1 cellular context compared by ENCODE assay signal in genomic region chr16:58733671-58734458, GRCh38.
TF ChIP-seq lines count a peak whose summit lies in the region.

GOT2 (minus strand) TSS chr16:58734316; CDS start chr16:58734228, 88 bp downstream.

TF ChIP-seq in GM12878, 131 proteins besides CTCF, POLR2A, EP300 and RAD21 (continued from another document and continues in another):
- TF ChIP-seq, protein P1, sequence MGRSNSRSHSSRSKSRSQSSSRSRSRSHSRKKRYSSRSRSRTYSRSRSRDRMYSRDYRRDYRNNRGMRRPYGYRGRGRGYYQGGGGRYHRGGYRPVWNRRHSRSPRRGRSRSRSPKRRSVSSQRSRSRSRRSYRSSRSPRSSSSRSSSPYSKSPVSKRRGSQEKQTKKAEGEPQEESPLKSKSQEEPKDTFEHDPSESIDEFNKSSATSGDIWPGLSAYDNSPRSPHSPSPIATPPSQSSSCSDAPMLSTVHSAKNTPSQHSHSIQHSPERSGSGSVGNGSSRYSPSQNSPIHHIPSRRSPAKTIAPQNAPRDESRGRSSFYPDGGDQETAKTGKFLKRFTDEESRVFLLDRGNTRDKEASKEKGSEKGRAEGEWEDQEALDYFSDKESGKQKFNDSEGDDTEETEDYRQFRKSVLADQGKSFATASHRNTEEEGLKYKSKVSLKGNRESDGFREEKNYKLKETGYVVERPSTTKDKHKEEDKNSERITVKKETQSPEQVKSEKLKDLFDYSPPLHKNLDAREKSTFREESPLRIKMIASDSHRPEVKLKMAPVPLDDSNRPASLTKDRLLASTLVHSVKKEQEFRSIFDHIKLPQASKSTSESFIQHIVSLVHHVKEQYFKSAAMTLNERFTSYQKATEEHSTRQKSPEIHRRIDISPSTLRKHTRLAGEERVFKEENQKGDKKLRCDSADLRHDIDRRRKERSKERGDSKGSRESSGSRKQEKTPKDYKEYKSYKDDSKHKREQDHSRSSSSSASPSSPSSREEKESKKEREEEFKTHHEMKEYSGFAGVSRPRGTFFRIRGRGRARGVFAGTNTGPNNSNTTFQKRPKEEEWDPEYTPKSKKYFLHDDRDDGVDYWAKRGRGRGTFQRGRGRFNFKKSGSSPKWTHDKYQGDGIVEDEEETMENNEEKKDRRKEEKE (IDR thresholded peaks at IDR 0.05): no peak
- TF ChIP-seq RCOR1 (conservative IDR thresholded peaks at IDR 0.05; ENCODE audit: low read depth, low read length): no peak
- TF ChIP-seq, protein P2, sequence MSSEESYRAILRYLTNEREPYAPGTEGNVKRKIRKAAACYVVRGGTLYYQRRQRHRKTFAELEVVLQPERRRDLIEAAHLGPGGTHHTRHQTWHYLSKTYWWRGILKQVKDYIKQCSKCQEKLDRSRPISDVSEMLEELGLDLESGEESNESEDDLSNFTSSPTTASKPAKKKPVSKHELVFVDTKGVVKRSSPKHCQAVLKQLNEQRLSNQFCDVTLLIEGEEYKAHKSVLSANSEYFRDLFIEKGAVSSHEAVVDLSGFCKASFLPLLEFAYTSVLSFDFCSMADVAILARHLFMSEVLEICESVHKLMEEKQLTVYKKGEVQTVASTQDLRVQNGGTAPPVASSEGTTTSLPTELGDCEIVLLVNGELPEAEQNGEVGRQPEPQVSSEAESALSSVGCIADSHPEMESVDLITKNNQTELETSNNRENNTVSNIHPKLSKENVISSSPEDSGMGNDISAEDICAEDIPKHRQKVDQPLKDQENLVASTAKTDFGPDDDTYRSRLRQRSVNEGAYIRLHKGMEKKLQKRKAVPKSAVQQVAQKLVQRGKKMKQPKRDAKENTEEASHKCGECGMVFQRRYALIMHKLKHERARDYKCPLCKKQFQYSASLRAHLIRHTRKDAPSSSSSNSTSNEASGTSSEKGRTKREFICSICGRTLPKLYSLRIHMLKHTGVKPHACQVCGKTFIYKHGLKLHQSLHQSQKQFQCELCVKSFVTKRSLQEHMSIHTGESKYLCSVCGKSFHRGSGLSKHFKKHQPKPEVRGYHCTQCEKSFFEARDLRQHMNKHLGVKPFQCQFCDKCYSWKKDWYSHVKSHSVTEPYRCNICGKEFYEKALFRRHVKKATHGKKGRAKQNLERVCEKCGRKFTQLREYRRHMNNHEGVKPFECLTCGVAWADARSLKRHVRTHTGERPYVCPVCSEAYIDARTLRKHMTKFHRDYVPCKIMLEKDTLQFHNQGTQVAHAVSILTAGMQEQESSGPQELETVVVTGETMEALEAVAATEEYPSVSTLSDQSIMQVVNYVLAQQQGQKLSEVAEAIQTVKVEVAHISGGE (CRISPR knock-in tag; IDR thresholded peaks at IDR 0.05): no peak
- TF ChIP-seq STAT1 (conservative IDR thresholded peaks at IDR 0.05): no peak
- peak; percentile 53; the same call in 1 of the 2 replicates for TF ChIP-seq ZNF207 (IDR thresholded peaks at IDR 0.05; ENCODE audit: borderline replicate concordance)
- TF ChIP-seq, protein P3, sequence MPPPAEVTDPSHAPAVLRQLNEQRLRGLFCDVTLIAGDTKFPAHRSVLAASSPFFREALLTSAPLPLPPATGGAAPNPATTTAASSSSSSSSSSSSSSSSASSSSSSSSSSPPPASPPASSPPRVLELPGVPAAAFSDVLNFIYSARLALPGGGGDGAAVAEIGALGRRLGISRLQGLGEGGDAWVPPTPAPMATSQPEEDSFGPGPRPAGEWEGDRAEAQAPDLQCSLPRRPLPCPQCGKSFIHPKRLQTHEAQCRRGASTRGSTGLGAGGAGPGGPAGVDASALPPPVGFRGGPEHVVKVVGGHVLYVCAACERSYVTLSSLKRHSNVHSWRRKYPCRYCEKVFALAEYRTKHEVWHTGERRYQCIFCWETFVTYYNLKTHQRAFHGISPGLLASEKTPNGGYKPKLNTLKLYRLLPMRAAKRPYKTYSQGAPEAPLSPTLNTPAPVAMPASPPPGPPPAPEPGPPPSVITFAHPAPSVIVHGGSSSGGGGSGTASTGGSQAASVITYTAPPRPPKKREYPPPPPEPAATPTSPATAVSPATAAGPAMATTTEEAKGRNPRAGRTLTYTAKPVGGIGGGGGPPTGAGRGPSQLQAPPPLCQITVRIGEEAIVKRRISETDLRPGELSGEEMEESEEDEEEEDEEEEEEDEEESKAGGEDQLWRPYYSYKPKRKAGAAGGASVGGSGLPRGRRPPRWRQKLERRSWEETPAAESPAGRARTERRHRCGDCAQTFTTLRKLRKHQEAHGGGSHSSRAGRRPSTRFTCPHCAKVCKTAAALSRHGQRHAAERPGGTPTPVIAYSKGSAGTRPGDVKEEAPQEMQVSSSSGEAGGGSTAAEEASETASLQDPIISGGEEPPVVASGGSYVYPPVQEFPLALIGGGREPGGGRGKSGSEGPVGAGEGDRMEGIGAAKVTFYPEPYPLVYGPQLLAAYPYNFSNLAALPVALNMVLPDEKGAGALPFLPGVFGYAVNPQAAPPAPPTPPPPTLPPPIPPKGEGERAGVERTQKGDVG (CRISPR knock-in tag; IDR thresholded peaks at IDR 0.05): no peak
- TF ChIP-seq RELB (IDR thresholded peaks at IDR 0.05; ENCODE audit: low read depth): 0 out of 2 replicates have a peak, but pooled peaks have one; percentile 38
- TF ChIP-seq ZBED1 (IDR thresholded peaks at IDR 0.05; ENCODE audit: borderline replicate concordance): no peak
- peak; percentile 68; the same call in 1 of the 2 replicates for TF ChIP-seq TAF1 (IDR thresholded peaks at IDR 0.05; ENCODE audit: borderline replicate concordance, low read depth, low read length)
- no peak for TF ChIP-seq ETV6 (conservative IDR thresholded peaks at IDR 0.05 in 1 of 2, IDR thresholded peaks at IDR 0.05 in 1 of 2; ENCODE audit: borderline replicate concordance in 1 of 2, low read depth in 1 of 2)
- TF ChIP-seq EZH2 (IDR thresholded peaks at IDR 0.05; ENCODE audit: borderline replicate concordance, control insufficient read depth, low read depth, low read length): no peak
- peak; percentile 43; the same call in 1 of the 2 replicates for TF ChIP-seq RB1 (IDR thresholded peaks at IDR 0.05; ENCODE audit: borderline replicate concordance)
- TF ChIP-seq GABPA (IDR thresholded peaks at IDR 0.05; ENCODE audit: low read depth): no peak
- no peak for TF ChIP-seq KAT2A (conservative IDR thresholded peaks at IDR 0.05; ENCODE audit: control insufficient read depth, low read depth, low read length)
- no peak for TF ChIP-seq WRNIP1 (IDR thresholded peaks at IDR 0.05; ENCODE audit: borderline replicate concordance, low read depth, low read length)
- TF ChIP-seq ZNF384 (IDR thresholded peaks at IDR 0.05; ENCODE audit: borderline replicate concordance, low read depth, low read length): 0 out of 2 replicates have a peak, but pooled peaks have one; percentile 11
- TF ChIP-seq HDAC6 (IDR thresholded peaks at IDR 0.05; ENCODE audit: unreplicated experiment): no peak
- peak; percentile 74 for TF ChIP-seq RELA (IDR thresholded peaks at IDR 0.05; ENCODE audit: borderline replicate concordance, partially characterized antibody)
- TF ChIP-seq IKZF1 (conservative IDR thresholded peaks at IDR 0.05): peak; percentile 84
- TF ChIP-seq SMARCA5 (IDR thresholded peaks at IDR 0.05): peak; percentile 99
- TF ChIP-seq FOXK2 (IDR thresholded peaks at IDR 0.05): no peak
- TF ChIP-seq SMAD1 (IDR thresholded peaks at IDR 0.05; ENCODE audit: low read depth, partially characterized antibody): no peak
- no peak for TF ChIP-seq SUZ12 (IDR thresholded peaks at IDR 0.05; ENCODE audit: unreplicated experiment)
- peak; percentile 47; the same call in 1 of the 2 replicates for TF ChIP-seq SPI1 (IDR thresholded peaks at IDR 0.05; ENCODE audit: borderline replicate concordance, insufficient read depth, low read depth, low read length)
- no peak for TF ChIP-seq KDM1A (IDR thresholded peaks at IDR 0.05; ENCODE audit: borderline replicate concordance)
- TF ChIP-seq CREM (IDR thresholded peaks at IDR 0.05; ENCODE audit: low read depth): peak; percentile 81
- TF ChIP-seq ZZZ3 (IDR thresholded peaks at IDR 0.05; ENCODE audit: control insufficient read depth, insufficient read length, low read depth): no peak
- TF ChIP-seq REST (IDR thresholded peaks at IDR 0.05; ENCODE audit: low read depth, low read length): no peak
- no peak for TF ChIP-seq ZNF622 (IDR thresholded peaks at IDR 0.05)
- TF ChIP-seq NR2C2 (IDR thresholded peaks at IDR 0.05; ENCODE audit: borderline replicate concordance, control insufficient read depth, insufficient read length, low read depth): no peak
- no peak for TF ChIP-seq TBL1XR1 (IDR thresholded peaks at IDR 0.05; ENCODE audit: low read depth, low read length)
- peak; percentile 87 for TF ChIP-seq PKNOX1 (IDR thresholded peaks at IDR 0.05)
- TF ChIP-seq LARP7 (IDR thresholded peaks at IDR 0.05): peak; percentile 65; the same call in 1 of the 2 replicates
- 0 out of 2 replicates have a peak, but pooled peaks have one; percentile 48 for TF ChIP-seq SMAD5 (IDR thresholded peaks at IDR 0.05; ENCODE audit: low read depth)
- TF ChIP-seq ATF7 (IDR thresholded peaks at IDR 0.05; ENCODE audit: low read depth): no peak
- TF ChIP-seq STAT3 (IDR thresholded peaks at IDR 0.05; ENCODE audit: low read depth, low read length): no peak
- TF ChIP-seq CBFB (IDR thresholded peaks at IDR 0.05; ENCODE audit: low read depth): no peak
- TF ChIP-seq, protein P4, sequence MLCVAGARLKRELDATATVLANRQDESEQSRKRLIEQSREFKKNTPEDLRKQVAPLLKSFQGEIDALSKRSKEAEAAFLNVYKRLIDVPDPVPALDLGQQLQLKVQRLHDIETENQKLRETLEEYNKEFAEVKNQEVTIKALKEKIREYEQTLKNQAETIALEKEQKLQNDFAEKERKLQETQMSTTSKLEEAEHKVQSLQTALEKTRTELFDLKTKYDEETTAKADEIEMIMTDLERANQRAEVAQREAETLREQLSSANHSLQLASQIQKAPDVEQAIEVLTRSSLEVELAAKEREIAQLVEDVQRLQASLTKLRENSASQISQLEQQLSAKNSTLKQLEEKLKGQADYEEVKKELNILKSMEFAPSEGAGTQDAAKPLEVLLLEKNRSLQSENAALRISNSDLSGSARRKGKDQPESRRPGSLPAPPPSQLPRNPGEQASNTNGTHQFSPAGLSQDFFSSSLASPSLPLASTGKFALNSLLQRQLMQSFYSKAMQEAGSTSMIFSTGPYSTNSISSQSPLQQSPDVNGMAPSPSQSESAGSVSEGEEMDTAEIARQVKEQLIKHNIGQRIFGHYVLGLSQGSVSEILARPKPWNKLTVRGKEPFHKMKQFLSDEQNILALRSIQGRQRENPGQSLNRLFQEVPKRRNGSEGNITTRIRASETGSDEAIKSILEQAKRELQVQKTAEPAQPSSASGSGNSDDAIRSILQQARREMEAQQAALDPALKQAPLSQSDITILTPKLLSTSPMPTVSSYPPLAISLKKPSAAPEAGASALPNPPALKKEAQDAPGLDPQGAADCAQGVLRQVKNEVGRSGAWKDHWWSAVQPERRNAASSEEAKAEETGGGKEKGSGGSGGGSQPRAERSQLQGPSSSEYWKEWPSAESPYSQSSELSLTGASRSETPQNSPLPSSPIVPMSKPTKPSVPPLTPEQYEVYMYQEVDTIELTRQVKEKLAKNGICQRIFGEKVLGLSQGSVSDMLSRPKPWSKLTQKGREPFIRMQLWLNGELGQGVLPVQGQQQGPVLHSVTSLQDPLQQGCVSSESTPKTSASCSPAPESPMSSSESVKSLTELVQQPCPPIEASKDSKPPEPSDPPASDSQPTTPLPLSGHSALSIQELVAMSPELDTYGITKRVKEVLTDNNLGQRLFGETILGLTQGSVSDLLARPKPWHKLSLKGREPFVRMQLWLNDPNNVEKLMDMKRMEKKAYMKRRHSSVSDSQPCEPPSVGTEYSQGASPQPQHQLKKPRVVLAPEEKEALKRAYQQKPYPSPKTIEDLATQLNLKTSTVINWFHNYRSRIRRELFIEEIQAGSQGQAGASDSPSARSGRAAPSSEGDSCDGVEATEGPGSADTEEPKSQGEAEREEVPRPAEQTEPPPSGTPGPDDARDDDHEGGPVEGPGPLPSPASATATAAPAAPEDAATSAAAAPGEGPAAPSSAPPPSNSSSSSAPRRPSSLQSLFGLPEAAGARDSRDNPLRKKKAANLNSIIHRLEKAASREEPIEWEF (IDR thresholded peaks at IDR 0.05; ENCODE audit: insufficient replicate concordance, low read depth, low read length): no peak
- TF ChIP-seq BCL11A (IDR thresholded peaks at IDR 0.05; ENCODE audit: low read depth, low read length): no peak
